In the genomic region with DNA sequence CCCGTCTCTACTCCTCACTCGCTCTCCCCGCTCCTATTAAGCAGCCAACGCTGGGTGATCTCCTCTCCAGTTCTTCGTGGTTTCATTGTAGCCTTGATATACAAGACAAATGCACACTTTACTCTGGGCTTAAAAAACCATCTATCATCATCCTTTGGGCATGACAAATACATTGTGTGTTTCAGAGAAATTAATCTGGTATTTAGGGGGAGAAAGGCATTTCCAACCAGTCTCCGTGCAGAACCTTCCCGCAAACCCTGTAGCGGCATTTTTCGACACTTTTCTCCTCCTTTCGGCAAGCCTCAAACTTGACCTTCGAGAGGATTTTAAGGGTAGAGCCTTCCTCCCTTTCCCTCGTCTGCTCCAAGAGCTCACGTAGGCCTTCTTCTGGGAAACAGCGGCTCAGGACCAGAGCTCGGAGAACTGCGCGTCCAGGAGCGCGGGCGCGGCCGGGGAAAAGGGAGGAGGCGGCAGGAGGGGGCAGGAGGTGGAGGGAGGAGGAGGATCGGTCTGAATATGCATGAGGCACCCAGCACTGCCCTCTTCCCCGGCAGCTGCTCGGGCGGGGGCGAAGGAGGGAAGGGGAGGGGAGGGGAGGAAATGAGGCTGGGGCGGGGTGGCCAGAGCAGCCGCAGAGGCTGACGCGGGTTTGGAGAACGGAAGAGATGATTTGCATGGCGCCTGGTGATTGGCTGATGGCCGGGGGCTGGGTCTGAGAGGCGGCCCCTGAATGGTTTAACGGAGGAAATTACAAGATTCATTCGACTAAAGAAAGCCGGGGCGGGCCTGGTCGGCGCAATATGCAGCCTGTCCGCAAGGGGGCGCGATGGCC, we compare ENCODE assay signal across 1 cellular context.
TF ChIP-seq lines count a peak whose summit lies in the region.

No MANE protein-coding gene starts in this region.

TF ChIP-seq in HEK293, 187 proteins besides CTCF, POLR2A, EP300 and RAD21 (continued from another document):
- TF ChIP-seq, protein P1, sequence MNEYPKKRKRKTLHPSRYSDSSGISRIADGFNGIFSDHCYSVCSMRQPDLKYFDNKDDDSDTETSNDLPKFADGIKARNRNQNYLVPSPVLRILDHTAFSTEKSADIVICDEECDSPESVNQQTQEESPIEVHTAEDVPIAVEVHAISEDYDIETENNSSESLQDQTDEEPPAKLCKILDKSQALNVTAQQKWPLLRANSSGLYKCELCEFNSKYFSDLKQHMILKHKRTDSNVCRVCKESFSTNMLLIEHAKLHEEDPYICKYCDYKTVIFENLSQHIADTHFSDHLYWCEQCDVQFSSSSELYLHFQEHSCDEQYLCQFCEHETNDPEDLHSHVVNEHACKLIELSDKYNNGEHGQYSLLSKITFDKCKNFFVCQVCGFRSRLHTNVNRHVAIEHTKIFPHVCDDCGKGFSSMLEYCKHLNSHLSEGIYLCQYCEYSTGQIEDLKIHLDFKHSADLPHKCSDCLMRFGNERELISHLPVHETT (tag by site-specific recombination; IDR thresholded peaks at IDR 0.05), result no peak
- TF ChIP-seq ZNF138 (tag by site-specific recombination; IDR thresholded peaks at IDR 0.05; ENCODE audit: borderline replicate concordance) (no peak), SP2 (tag by site-specific recombination; IDR thresholded peaks at IDR 0.05) (peak; percentile 82), IKZF3 (tag by site-specific recombination; IDR thresholded peaks at IDR 0.05) (peak; percentile 62), ZNF366 (tag by site-specific recombination; conservative IDR thresholded peaks at IDR 0.05) (peak; percentile 95), SP3 (tag by site-specific recombination; IDR thresholded peaks at IDR 0.05) (peak; percentile 66), ZNF184 (tag by site-specific recombination; IDR thresholded peaks at IDR 0.05) (no peak), EGR2 (tag by site-specific recombination; IDR thresholded peaks at IDR 0.05; ENCODE audit: low read depth) (peak; percentile 75), ZNF501 (tag by site-specific recombination; IDR thresholded peaks at IDR 0.05) (peak; percentile 28; the same call in 1 of the 2 replicates), ZNF600 (tag by site-specific recombination; IDR thresholded peaks at IDR 0.05) (0 out of 2 replicates have a peak, but pooled peaks have one; percentile 38), ZNF16 (tag by site-specific recombination; IDR thresholded peaks at IDR 0.05; ENCODE audit: low read depth) (no peak), ZNF777 (tag by site-specific recombination; IDR thresholded peaks at IDR 0.05; ENCODE audit: borderline replicate concordance) (0 out of 2 replicates have a peak, but pooled peaks have one; percentile 27), ZBTB17 (tag by site-specific recombination; IDR thresholded peaks at IDR 0.05) (peak; percentile 84), ZNF335 (tag by site-specific recombination; conservative IDR thresholded peaks at IDR 0.05) (peak; percentile 79), KLF8 (tag by site-specific recombination; IDR thresholded peaks at IDR 0.05) (peak; percentile 54), GLIS2 (tag by site-specific recombination; IDR thresholded peaks at IDR 0.05) (0 out of 2 replicates have a peak, but pooled peaks have one; percentile 3), WT1 (tag by site-specific recombination; IDR thresholded peaks at IDR 0.05) (peak; percentile 84), KLF7 (tag by site-specific recombination; IDR thresholded peaks at IDR 0.05; ENCODE audit: borderline replicate concordance) (0 out of 2 replicates have a peak, but pooled peaks have one; percentile 45), ZNF341 (tag by site-specific recombination; IDR thresholded peaks at IDR 0.05; ENCODE audit: low read depth) (peak; percentile 43), ZNF24 (tag by site-specific recombination; IDR thresholded peaks at IDR 0.05) (peak; percentile 62; the same call in 1 of the 2 replicates), ZNF654 (tag by site-specific recombination; IDR thresholded peaks at IDR 0.05; ENCODE audit: low read depth) (peak; percentile 8; the same call in 1 of the 2 replicates)
- TF ChIP-seq, protein P2, sequence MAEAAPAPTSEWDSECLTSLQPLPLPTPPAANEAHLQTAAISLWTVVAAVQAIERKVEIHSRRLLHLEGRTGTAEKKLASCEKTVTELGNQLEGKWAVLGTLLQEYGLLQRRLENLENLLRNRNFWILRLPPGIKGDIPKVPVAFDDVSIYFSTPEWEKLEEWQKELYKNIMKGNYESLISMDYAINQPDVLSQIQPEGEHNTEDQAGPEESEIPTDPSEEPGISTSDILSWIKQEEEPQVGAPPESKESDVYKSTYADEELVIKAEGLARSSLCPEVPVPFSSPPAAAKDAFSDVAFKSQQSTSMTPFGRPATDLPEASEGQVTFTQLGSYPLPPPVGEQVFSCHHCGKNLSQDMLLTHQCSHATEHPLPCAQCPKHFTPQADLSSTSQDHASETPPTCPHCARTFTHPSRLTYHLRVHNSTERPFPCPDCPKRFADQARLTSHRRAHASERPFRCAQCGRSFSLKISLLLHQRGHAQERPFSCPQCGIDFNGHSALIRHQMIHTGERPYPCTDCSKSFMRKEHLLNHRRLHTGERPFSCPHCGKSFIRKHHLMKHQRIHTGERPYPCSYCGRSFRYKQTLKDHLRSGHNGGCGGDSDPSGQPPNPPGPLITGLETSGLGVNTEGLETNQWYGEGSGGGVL (tag by site-specific recombination; IDR thresholded peaks at IDR 0.05), result peak; percentile 88
- TF ChIP-seq, protein P3, sequence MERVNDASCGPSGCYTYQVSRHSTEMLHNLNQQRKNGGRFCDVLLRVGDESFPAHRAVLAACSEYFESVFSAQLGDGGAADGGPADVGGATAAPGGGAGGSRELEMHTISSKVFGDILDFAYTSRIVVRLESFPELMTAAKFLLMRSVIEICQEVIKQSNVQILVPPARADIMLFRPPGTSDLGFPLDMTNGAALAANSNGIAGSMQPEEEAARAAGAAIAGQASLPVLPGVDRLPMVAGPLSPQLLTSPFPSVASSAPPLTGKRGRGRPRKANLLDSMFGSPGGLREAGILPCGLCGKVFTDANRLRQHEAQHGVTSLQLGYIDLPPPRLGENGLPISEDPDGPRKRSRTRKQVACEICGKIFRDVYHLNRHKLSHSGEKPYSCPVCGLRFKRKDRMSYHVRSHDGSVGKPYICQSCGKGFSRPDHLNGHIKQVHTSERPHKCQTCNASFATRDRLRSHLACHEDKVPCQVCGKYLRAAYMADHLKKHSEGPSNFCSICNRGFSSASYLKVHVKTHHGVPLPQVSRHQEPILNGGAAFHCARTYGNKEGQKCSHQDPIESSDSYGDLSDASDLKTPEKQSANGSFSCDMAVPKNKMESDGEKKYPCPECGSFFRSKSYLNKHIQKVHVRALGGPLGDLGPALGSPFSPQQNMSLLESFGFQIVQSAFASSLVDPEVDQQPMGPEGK (tag by site-specific recombination; IDR thresholded peaks at IDR 0.05), result peak; percentile 85
- TF ChIP-seq, protein P4, sequence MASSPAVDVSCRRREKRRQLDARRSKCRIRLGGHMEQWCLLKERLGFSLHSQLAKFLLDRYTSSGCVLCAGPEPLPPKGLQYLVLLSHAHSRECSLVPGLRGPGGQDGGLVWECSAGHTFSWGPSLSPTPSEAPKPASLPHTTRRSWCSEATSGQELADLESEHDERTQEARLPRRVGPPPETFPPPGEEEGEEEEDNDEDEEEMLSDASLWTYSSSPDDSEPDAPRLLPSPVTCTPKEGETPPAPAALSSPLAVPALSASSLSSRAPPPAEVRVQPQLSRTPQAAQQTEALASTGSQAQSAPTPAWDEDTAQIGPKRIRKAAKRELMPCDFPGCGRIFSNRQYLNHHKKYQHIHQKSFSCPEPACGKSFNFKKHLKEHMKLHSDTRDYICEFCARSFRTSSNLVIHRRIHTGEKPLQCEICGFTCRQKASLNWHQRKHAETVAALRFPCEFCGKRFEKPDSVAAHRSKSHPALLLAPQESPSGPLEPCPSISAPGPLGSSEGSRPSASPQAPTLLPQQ (tag by site-specific recombination; IDR thresholded peaks at IDR 0.05), result peak; percentile 27; the same call in 1 of the 2 replicates
- TF ChIP-seq, protein P5, sequence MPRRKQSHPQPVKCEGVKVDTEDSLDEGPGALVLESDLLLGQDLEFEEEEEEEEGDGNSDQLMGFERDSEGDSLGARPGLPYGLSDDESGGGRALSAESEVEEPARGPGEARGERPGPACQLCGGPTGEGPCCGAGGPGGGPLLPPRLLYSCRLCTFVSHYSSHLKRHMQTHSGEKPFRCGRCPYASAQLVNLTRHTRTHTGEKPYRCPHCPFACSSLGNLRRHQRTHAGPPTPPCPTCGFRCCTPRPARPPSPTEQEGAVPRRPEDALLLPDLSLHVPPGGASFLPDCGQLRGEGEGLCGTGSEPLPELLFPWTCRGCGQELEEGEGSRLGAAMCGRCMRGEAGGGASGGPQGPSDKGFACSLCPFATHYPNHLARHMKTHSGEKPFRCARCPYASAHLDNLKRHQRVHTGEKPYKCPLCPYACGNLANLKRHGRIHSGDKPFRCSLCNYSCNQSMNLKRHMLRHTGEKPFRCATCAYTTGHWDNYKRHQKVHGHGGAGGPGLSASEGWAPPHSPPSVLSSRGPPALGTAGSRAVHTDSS (tag by site-specific recombination; IDR thresholded peaks at IDR 0.05), result no peak; the same call in 1 of the 2 replicates
- TF ChIP-seq, protein P6, sequence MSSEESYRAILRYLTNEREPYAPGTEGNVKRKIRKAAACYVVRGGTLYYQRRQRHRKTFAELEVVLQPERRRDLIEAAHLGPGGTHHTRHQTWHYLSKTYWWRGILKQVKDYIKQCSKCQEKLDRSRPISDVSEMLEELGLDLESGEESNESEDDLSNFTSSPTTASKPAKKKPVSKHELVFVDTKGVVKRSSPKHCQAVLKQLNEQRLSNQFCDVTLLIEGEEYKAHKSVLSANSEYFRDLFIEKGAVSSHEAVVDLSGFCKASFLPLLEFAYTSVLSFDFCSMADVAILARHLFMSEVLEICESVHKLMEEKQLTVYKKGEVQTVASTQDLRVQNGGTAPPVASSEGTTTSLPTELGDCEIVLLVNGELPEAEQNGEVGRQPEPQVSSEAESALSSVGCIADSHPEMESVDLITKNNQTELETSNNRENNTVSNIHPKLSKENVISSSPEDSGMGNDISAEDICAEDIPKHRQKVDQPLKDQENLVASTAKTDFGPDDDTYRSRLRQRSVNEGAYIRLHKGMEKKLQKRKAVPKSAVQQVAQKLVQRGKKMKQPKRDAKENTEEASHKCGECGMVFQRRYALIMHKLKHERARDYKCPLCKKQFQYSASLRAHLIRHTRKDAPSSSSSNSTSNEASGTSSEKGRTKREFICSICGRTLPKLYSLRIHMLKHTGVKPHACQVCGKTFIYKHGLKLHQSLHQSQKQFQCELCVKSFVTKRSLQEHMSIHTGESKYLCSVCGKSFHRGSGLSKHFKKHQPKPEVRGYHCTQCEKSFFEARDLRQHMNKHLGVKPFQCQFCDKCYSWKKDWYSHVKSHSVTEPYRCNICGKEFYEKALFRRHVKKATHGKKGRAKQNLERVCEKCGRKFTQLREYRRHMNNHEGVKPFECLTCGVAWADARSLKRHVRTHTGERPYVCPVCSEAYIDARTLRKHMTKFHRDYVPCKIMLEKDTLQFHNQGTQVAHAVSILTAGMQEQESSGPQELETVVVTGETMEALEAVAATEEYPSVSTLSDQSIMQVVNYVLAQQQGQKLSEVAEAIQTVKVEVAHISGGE (tag by site-specific recombination; conservative IDR thresholded peaks at IDR 0.05; ENCODE audit: low read depth), result 0 out of 2 replicates have a peak, but pooled peaks have one; percentile 13
- TF ChIP-seq, protein P7, sequence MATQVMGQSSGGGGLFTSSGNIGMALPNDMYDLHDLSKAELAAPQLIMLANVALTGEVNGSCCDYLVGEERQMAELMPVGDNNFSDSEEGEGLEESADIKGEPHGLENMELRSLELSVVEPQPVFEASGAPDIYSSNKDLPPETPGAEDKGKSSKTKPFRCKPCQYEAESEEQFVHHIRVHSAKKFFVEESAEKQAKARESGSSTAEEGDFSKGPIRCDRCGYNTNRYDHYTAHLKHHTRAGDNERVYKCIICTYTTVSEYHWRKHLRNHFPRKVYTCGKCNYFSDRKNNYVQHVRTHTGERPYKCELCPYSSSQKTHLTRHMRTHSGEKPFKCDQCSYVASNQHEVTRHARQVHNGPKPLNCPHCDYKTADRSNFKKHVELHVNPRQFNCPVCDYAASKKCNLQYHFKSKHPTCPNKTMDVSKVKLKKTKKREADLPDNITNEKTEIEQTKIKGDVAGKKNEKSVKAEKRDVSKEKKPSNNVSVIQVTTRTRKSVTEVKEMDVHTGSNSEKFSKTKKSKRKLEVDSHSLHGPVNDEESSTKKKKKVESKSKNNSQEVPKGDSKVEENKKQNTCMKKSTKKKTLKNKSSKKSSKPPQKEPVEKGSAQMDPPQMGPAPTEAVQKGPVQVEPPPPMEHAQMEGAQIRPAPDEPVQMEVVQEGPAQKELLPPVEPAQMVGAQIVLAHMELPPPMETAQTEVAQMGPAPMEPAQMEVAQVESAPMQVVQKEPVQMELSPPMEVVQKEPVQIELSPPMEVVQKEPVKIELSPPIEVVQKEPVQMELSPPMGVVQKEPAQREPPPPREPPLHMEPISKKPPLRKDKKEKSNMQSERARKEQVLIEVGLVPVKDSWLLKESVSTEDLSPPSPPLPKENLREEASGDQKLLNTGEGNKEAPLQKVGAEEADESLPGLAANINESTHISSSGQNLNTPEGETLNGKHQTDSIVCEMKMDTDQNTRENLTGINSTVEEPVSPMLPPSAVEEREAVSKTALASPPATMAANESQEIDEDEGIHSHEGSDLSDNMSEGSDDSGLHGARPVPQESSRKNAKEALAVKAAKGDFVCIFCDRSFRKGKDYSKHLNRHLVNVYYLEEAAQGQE (tag by site-specific recombination; IDR thresholded peaks at IDR 0.05), result no peak
